Comparison of ENCODE assay signal across 28 cellular contexts in the genomic region with DNA sequence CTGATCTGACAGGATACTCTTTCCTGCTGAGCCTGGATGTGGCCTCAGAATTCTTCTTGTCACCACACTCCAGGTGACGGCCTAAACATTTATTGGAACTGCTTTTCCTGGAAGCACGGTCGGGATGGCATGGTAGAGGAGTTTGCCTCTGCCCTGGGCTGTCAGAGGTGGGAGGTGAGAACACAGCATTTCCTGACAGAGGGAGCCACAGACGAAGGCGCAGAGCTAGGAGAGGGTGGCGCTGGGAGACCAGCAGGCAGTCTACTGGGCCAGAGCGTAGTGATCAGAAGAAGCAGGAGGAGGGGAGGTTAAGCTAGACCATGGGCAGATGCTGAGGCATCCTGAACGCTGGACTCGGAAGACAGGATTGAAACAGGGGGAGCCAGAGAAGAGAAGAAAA.
"Had no signal": no experiment of that assay in that cellular context is flagged by ENCODE, and none has a peak within 500 bp of the region (broad histone marks: within the 10 kb centered on the region; RNA-seq: fewer than 3 reads in every experiment).

No MANE protein-coding gene starts in this region.

- H3K27ac ChIP-seq: stomach, suprapubic skin, testis, thoracic aorta, thyroid gland, tibial artery, tibial nerve, transverse colon, upper lobe of left lung, upper lobe of right lung, uterus, vagina had no signal

- H3K4me3 Mint-ChIP-seq: stimulated activated effector memory CD8-positive, alpha-beta T cell treated with anti-CD3 and anti-CD28 coated beads, Interleukin-12 subunit alpha, Interleukin-12 subunit beta, amount 100 ng/mL, for 72 hours; stimulated activated memory B cell treated with anti-CD40 and anti-IgM and Interleukin-4, amounts not matched to agents 10 μg/mL and 1 μg/mL and 100 μg/mL, for 72 hours; stimulated activated naive B cell treated with anti-CD40 and anti-IgM and Interleukin-4, amounts not matched to agents 10 μg/mL and 1 μg/mL and 100 μg/mL, for 72 hours; stimulated activated naive CD8-positive, alpha-beta T cell treated with anti-CD3 and anti-CD28 coated beads, Interleukin-15, amount 100 ng/mL, for 72 hours; stimulated activated naive CD8-positive, alpha-beta T cell treated with anti-CD3 and anti-CD28 coated beads, Interleukin-15, Interleukin-2, amounts not matched to agents 100 ng/mL and 50 ng/mL, for 24 hours; type B pancreatic cell had no signal

- H3K9me3 Mint-ChIP-seq: stimulated activated effector memory CD8-positive, alpha-beta T cell treated with anti-CD3 and anti-CD28 coated beads, Interleukin-12 subunit alpha, Interleukin-12 subunit beta, amount 100 ng/mL, for 72 hours; stimulated activated memory B cell treated with anti-CD40 and anti-IgM and Interleukin-4, amounts not matched to agents 10 μg/mL and 1 μg/mL and 100 μg/mL, for 72 hours; stimulated activated naive B cell treated with anti-CD40 and anti-IgM and Interleukin-4, amounts not matched to agents 10 μg/mL and 1 μg/mL and 100 μg/mL, for 72 hours; stimulated activated naive CD8-positive, alpha-beta T cell treated with anti-CD3 and anti-CD28 coated beads, Interleukin-15, amount 100 ng/mL, for 72 hours; stimulated activated naive CD8-positive, alpha-beta T cell treated with anti-CD3 and anti-CD28 coated beads, Interleukin-15, Interleukin-2, amounts not matched to agents 100 ng/mL and 50 ng/mL, for 24 hours; type B pancreatic cell had no signal

- H3K36me3 ChIP-seq: stomach, suprapubic skin, thoracic aorta, thyroid gland, tibial artery, tibial nerve, transverse colon, upper lobe of left lung, upper lobe of right lung, uterus, vagina had no signal

- H3K4me3 ChIP-seq: stomach, suprapubic skin, testis, thoracic aorta, thyroid gland, tibial artery, tibial nerve, transverse colon, upper lobe of left lung, upper lobe of right lung, uterus, vagina had no signal

- DNase-seq: stimulated activated CD4-positive, alpha-beta T cell treated with anti-CD3 and anti-CD28 coated beads, Interleukin-2, amount 100 ng/mL, for 48 hours; stimulated activated CD4-positive, alpha-beta T cell treated with anti-CD3 and anti-CD28 coated beads, Interleukin-4, amount 100 ng/mL, for 1 hour; stimulated activated CD4-positive, alpha-beta T cell treated with anti-CD3 and anti-CD28 coated beads, Interleukin-4, amount 100 ng/mL, for 24 hours; stimulated activated CD4-positive, alpha-beta T cell treated with anti-CD3 and anti-CD28 coated beads, Interleukin-4, amount 100 ng/mL, for 4 hours; stimulated activated CD8-positive, alpha-beta memory T cell treated with anti-CD3 and anti-CD28 coated beads, Interleukin-4, amount 100 ng/mL, for 48 hours; stimulated activated naive B cell treated with anti-CD40 and anti-IgM and Interleukin-4, amounts not matched to agents 10 μg/mL and 1 μg/mL and 100 μg/mL, for 72 hours; stimulated activated naive CD4-positive, alpha-beta T cell; stimulated activated naive CD4-positive, alpha-beta T cell treated with Interleukin-2 at 50 U/mL for 16 hours; stimulated activated naive CD8-positive, alpha-beta T cell treated with anti-CD3 and anti-CD28 coated beads, Interleukin-15, amount 100 ng/mL, for 72 hours; stimulated activated naive CD8-positive, alpha-beta T cell treated with anti-CD3 and anti-CD28 coated beads, Interleukin-15, Interleukin-2, amounts not matched to agents 100 U/mL and 50 U/mL, for 24 hours; stomach; substantia nigra; testis; thyroid gland; tibial artery; transverse colon; trophoblast cell; upper lobe of left lung; upper lobe of right lung; uterus had no signal

- H3K4me1 ChIP-seq: testis had no signal

- H3K27ac Mint-ChIP-seq: stimulated activated effector memory CD8-positive, alpha-beta T cell treated with anti-CD3 and anti-CD28 coated beads, Interleukin-12 subunit alpha, Interleukin-12 subunit beta, amount 100 ng/mL, for 72 hours; stimulated activated memory B cell treated with anti-CD40 and anti-IgM and Interleukin-4, amounts not matched to agents 10 μg/mL and 1 μg/mL and 100 μg/mL, for 72 hours; stimulated activated naive B cell treated with anti-CD40 and anti-IgM and Interleukin-4, amounts not matched to agents 10 μg/mL and 1 μg/mL and 100 μg/mL, for 72 hours; stimulated activated naive CD8-positive, alpha-beta T cell treated with anti-CD3 and anti-CD28 coated beads, Interleukin-15, amount 100 ng/mL, for 72 hours; stimulated activated naive CD8-positive, alpha-beta T cell treated with anti-CD3 and anti-CD28 coated beads, Interleukin-15, Interleukin-2, amounts not matched to agents 100 ng/mL and 50 ng/mL, for 24 hours; type B pancreatic cell had no signal

- H3K4me1 Mint-ChIP-seq: stimulated activated memory B cell treated with anti-CD40 and anti-IgM and Interleukin-4, amounts not matched to agents 10 μg/mL and 1 μg/mL and 100 μg/mL, for 72 hours had no signal

- ATAC-seq: stimulated activated effector memory CD8-positive, alpha-beta T cell treated with anti-CD3 and anti-CD28 coated beads, Interleukin-12 subunit alpha, Interleukin-12 subunit beta, amount 100 ng/mL, for 72 hours; stimulated activated memory B cell treated with anti-CD40 and anti-IgM and Interleukin-4, amounts not matched to agents 10 μg/mL and 1 μg/mL and 100 μg/mL, for 72 hours; stimulated activated naive B cell treated with anti-CD40 and anti-IgM and Interleukin-4, amounts not matched to agents 10 μg/mL and 1 μg/mL and 100 μg/mL, for 72 hours; stimulated activated naive CD8-positive, alpha-beta T cell treated with anti-CD3 and anti-CD28 coated beads, Interleukin-15, amount 100 ng/mL, for 72 hours; stimulated activated naive CD8-positive, alpha-beta T cell treated with anti-CD3 and anti-CD28 coated beads, Interleukin-15, Interleukin-2, amounts not matched to agents 100 U/mL and 50 U/mL, for 24 hours; upper lobe of right lung had no signal

- H3K9me3 ChIP-seq: stomach, suprapubic skin, testis, thoracic aorta, thyroid gland, tibial artery, tibial nerve, transverse colon, upper lobe of left lung, upper lobe of right lung, uterus, vagina had no signal

- H3K36me3 Mint-ChIP-seq: stimulated activated effector memory CD8-positive, alpha-beta T cell treated with anti-CD3 and anti-CD28 coated beads, Interleukin-12 subunit alpha, Interleukin-12 subunit beta, amount 100 ng/mL, for 72 hours; stimulated activated memory B cell treated with anti-CD40 and anti-IgM and Interleukin-4, amounts not matched to agents 10 μg/mL and 1 μg/mL and 100 μg/mL, for 72 hours; stimulated activated naive B cell treated with anti-CD40 and anti-IgM and Interleukin-4, amounts not matched to agents 10 μg/mL and 1 μg/mL and 100 μg/mL, for 72 hours; type B pancreatic cell had no signal

- H3K27me3 ChIP-seq: testis, thyroid gland, vagina had no signal
